In the genomic region with DNA sequence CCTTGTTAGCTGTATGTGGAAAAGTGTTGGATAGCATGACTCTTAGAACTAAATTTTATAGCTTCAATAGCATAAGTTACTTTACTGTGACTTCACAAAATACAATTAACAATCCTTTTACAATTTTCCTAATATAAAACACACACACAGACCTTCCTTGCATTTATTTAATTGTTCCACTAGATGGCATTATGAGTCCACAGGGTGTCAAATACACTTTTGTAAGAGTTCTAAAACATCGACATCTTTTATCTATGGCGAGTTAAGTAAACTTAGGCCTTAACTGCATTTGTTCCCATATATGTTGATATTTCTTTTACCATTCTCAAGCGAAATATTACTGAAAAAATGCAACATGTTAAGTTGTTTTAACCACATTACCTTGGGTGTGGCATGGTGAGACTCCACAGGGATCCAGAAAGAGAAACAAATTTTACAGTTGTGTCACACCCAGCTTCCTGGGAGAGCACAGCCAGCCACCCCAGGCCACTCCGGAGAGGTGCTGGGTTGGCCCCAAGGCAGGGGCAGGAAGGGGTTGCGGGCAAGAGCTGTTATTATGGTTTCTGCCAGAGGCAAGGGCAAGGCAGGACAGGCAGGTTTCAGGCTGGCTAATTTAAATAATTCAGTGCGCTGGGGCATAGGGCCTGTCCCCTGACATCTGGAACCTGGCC, we compare ENCODE assay signal across 8 cellular contexts.
DNase-seq lines count a peak whose midpoint lies in the region; ATAC-seq, FAIRE-seq and TF ChIP-seq lines count a peak whose summit lies in the region.

No MANE protein-coding gene starts in this region.

- no peak overlapping the region for H3K4me3 ChIP-seq in brain microvascular endothelial cell (ENCODE audit: low read depth, low read length)

- no peak for FAIRE-seq in GM12891 (lab: Jason Lieb, UNC)

- H3K27ac ChIP-seq in brain microvascular endothelial cell, result no peak overlapping the region

- H3K27me3 ChIP-seq in brain microvascular endothelial cell (replicated peaks), result no peaks in the 10 kb centered on the region

- peak; percentile 21 for TF ChIP-seq CTCF in brain microvascular endothelial cell (IDR thresholded peaks at IDR 0.05; ENCODE audit: low read depth, low read length, missing control alignments)

- DNase-seq in SHP77 treated with DMSO at 0.1 percent for 48 hours (lab: John Stamatoyannopoulos, UW), result peak; percentile 12
- DNase-seq in SHP77 (lab: John Stamatoyannopoulos, UW), result no peak
- peak; percentile 24 for DNase-seq in NCI-H1436 (lab: John Stamatoyannopoulos, UW)
- DNase-seq in brain microvascular endothelial cell, result no peak
- DNase-seq in midbrain (lab: John Stamatoyannopoulos, UW), result peak; percentile 16
- DNase-seq in GM12891 (ENCODE audit: insufficient read length, low spot score), result no peak

- TF ChIP-seq POLR2A in GM12891 (IDR thresholded peaks at IDR 0.05; ENCODE audit: low read depth, low read length), result no peak

- ATAC-seq in HG03280 (IDR thresholded peaks at IDR 0.05; ENCODE audit: unreplicated experiment) (no peak), HG03460 (IDR thresholded peaks at IDR 0.05; ENCODE audit: unreplicated experiment) (no peak)

- H3K36me3 ChIP-seq in brain microvascular endothelial cell (replicated peaks), result no peaks in the 10 kb centered on the region

- in situ Hi-C loops in brain microvascular endothelial cell (cut with HindIII; ENCODE audit: low pct_ligation_motif_present, low sequenced_read_pairs), result no loop called here

TF ChIP-seq in GM12891, 5 proteins besides CTCF, POLR2A, EP300 and RAD21:
- no peak for TF ChIP-seq SPI1 (IDR thresholded peaks at IDR 0.05; ENCODE audit: low read depth, low read length)
- TF ChIP-seq POLR2AphosphoS5 (IDR thresholded peaks at IDR 0.05; ENCODE audit: low read depth, low read length), result no peak
- no peak for TF ChIP-seq TAF1 (IDR thresholded peaks at IDR 0.05; ENCODE audit: low read depth, low read length)
- TF ChIP-seq PAX5 (IDR thresholded peaks at IDR 0.05; ENCODE audit: insufficient read depth, low read length, severe bottlenecking), result no peak
- no peak for TF ChIP-seq POU2F2 (IDR thresholded peaks at IDR 0.05; ENCODE audit: low read depth, low read length)

Comparison
In these comparisons a context has a peak if more than half of its experiments do, and no peak if none do; other contexts are left out.
1. DNase-seq: peak in SHP77 treated with DMSO at 0.1 percent for 48 hours (single experiment), NCI-H1436 (single experiment) and midbrain (single experiment); none in SHP77 (0 of 2), brain microvascular endothelial cell (single experiment) and GM12891 (single experiment).